Comparison of ENCODE assay signal across 8 cellular contexts in genomic region chr6:133923938-133924593, GRCh38.
A peak's percentile ranks its signal among the peaks of the same experiment; 100 is the strongest.
DNase-seq lines count a peak whose midpoint lies in the region; ATAC-seq, FAIRE-seq and TF ChIP-seq lines count a peak whose summit lies in the region.

No MANE protein-coding gene starts in this region.

- CTCF ChIA-PET in AG04449 (lab: Yijun Ruan, JAX), result interaction anchor here (0.5 to 20.8 kb wide), 64 partner anchors 9 to 1094 kb away, joined by 3 to 1249 read pairs (median 6); partner anchors contain the start of genes SLC2A12 and TBPL1

- peak; percentile 68 for TF ChIP-seq CTCF in AG04449 (IDR thresholded peaks at IDR 0.05; ENCODE audit: insufficient read depth, low read length, missing control alignments)
- TF ChIP-seq CTCF in cardiac fibroblast (IDR thresholded peaks at IDR 0.05; ENCODE audit: low read depth, low read length), result peak; percentile 79

- DNase-seq in AG04449 (ENCODE audit: low read depth, low spot score), result peak; percentile 33
- peak; percentile 20 for DNase-seq in GM18507 (ENCODE audit: extremely low spot score, insufficient read length, low read depth)
- peak; percentile 27 for DNase-seq in NCI-H2107 (lab: John Stamatoyannopoulos, UW)
- peak; percentile 15 for DNase-seq in UCSD-AML1 (lab: John Stamatoyannopoulos, UW; ENCODE audit: unreplicated experiment)
- DNase-seq in cardiac fibroblast (ENCODE audit: low read depth in 2 of 2), result peak; percentile 89 to 90
- peak; percentile 82 for DNase-seq in islet precursor cell
- DNase-seq in stimulated activated CD4-positive, alpha-beta T cell treated with anti-CD3 and anti-CD28 coated beads, Interleukin-2, amount 100 ng/mL, for 4 hours (ENCODE audit: low read depth), result peak; percentile 37

- H3K4me3 ChIP-seq in AG04449 (ENCODE audit: low read depth, low read length) (no peak overlapping the region), cardiac fibroblast (replicated peaks in 1 of 2; ENCODE audit: low read depth in 2 of 2, low read length in 2 of 2) (no peak overlapping the region)

- POLR2A ChIA-PET in AG04449 (lab: Yijun Ruan, JAX), result interaction anchor here (1.0 kb wide), 1 partner anchor 172 kb away, joined by 3 read pairs; no protein-coding TSS in a partner anchor

- peak; percentile 93 for FAIRE-seq in GM18507 (lab: Jason Lieb, UNC)

- peak; percentile 94 for ATAC-seq in HG03060 (IDR thresholded peaks at IDR 0.05; ENCODE audit: low read depth, unreplicated experiment)

Comparison
In these comparisons a context has a peak if more than half of its experiments do, and no peak if none do; other contexts are left out.
1. DNase-seq: peak in every context shown above with its lines; median percentile 90 in cardiac fibroblast; 82 in islet precursor cell; 37 in stimulated activated CD4-positive, alpha-beta T cell treated with anti-CD3 and anti-CD28 coated beads, Interleukin-2, amount 100 ng/mL, for 4 hours; 33 in AG04449; 27 in NCI-H2107; 20 in GM18507; 15 in UCSD-AML1.